Comparison of ENCODE assay signal across 1 cellular context in genomic region chr1:38941527-38942019, GRCh38.
TF ChIP-seq lines count a peak whose summit lies in the region.

RHBDL2 (minus strand) TSS chr1:38941830; CDS start chr1:38919212, 22,618 bp downstream.

TF ChIP-seq in K562, 482 proteins besides CTCF, POLR2A, EP300 and RAD21 (continued from another document):
- TF ChIP-seq AFF1 (IDR thresholded peaks at IDR 0.05; ENCODE audit: low read depth in 1 of 2, partially characterized antibody in 2 of 2) (no peak), CBX3 (IDR thresholded peaks at IDR 0.05; ENCODE audit: borderline replicate concordance in 1 of 2, low read length in 2 of 2) (no peak)
TF ChIP-seq in K562: peak in this region for 0.
